10 cellular contexts compared by ENCODE assay signal in genomic region chr6:105432797-105433196, GRCh38. TPM values are rescaled to one million over a fixed set of nuclear protein-coding genes. Genes with fewer than 3 reads are reported as not detected.
A peak's percentile ranks its signal among the peaks of the same experiment; 100 is the strongest.
DNase-seq lines count a peak whose midpoint lies in the region; ATAC-seq, FAIRE-seq and TF ChIP-seq lines count a peak whose summit lies in the region.
"Had no signal": no experiment of that assay in that cellular context is flagged by ENCODE, and none has a peak within 500 bp of the region (broad histone marks: within the 10 kb centered on the region; RNA-seq: fewer than 3 reads in every experiment).

No MANE protein-coding gene starts in this region.

- no peak for TF ChIP-seq RAD21 in K562 (CRISPR knock-in tag; conservative IDR thresholded peaks at IDR 0.05 in 1 of 2, IDR thresholded peaks at IDR 0.05 in 1 of 2)

- ATAC-seq in K562 (no peak), HG03159 (IDR thresholded peaks at IDR 0.05; ENCODE audit: unreplicated experiment) (no peak), HG03025 (IDR thresholded peaks at IDR 0.05; ENCODE audit: low FRiP score, unreplicated experiment) (no peak)

- no peaks in the 10 kb centered on the region for H3K9me1 ChIP-seq in K562 (ENCODE audit: control insufficient read depth, insufficient read depth, low read length)

- 2% methylated on average over 3 of the region's 3 CpGs for WGBS in K562 (ENCODE audit: insufficient coverage, low coverage, missing lambda C conversion rate)
- 0% methylated on average over 1 of the region's 3 CpGs for WGBS in mesenchymal stem cell

- H3K9me3 ChIP-seq in K562 (replicated peaks; ENCODE audit: control insufficient read depth, insufficient read depth, low read depth, low read length) (no peaks in the 10 kb centered on the region), mesenchymal stem cell (ENCODE audit: control insufficient read depth, low read length) (no peaks in the 10 kb centered on the region), right atrium auricular region (no peaks in the 10 kb centered on the region), vagina (no peaks in the 10 kb centered on the region)

- no TSS peak for BruUV-seq in K562 (replicated peaks; lab: Mats Ljungman, UMichigan)

- POLR2A ChIA-PET in K562 (lab: Yijun Ruan, JAX): interaction anchor here (0.5 kb wide), 2 partner anchors 819 to 1194 kb away, joined by 3 to 4 read pairs; no protein-coding TSS in a partner anchor

- no peaks in the 10 kb centered on the region for H3K79me2 ChIP-seq in K562 (ENCODE audit: control insufficient read depth, insufficient read depth, low read length)

- 0 out of 5 replicates have a peak, but pooled peaks cover 0 to 2% of the 10 kb centered on the region in 2 experiments for H3K27me3 ChIP-seq in K562 (ENCODE audit: control insufficient read depth in 2 of 2, insufficient read depth in 2 of 2, low read length in 2 of 2)
- no peaks in the 10 kb centered on the region for H3K27me3 ChIP-seq in mesenchymal stem cell (ENCODE audit: control insufficient read depth in 1 of 2, insufficient read depth in 1 of 2, low read length in 2 of 2)
- no peaks in the 10 kb centered on the region for H3K27me3 ChIP-seq in right atrium auricular region
- no peaks in the 10 kb centered on the region for H3K27me3 ChIP-seq in vagina

- H4K91ac ChIP-seq in mesenchymal stem cell (ENCODE audit: low read length): no peak overlapping the region

- H3K4me3 ChIP-seq in K562 (no peak overlapping the region), mesenchymal stem cell (ENCODE audit: insufficient read depth in 1 of 2, low read depth in 1 of 2, low read length in 2 of 2) (no peak overlapping the region), right atrium auricular region (no peak overlapping the region), vagina (no peak overlapping the region)

- no peak for TF ChIP-seq CTCF in K562 (IDR thresholded peaks at IDR 0.05 in 2 of 3, conservative IDR thresholded peaks at IDR 0.05 in 1 of 3; ENCODE audit: insufficient read depth in 2 of 3, low read depth in 1 of 3, low read length in 3 of 3)
- TF ChIP-seq CTCF in right atrium auricular region (IDR thresholded peaks at IDR 0.05): no peak
- no peak for TF ChIP-seq CTCF in vagina (IDR thresholded peaks at IDR 0.05)

- H3K79me1 ChIP-seq in mesenchymal stem cell (replicated peaks; ENCODE audit: low read length, poor library complexity, severe bottlenecking): no peaks in the 10 kb centered on the region

- peak; percentile 69 for DNase-seq in Caki2 (ENCODE audit: low read depth)
- peak; percentile 93 for DNase-seq in LHCN-M2 (ENCODE audit: low read depth)
- no peak for DNase-seq in K562 (ENCODE audit: extremely low read depth in 1 of 4, low spot score in 3 of 4)
- DNase-seq in mesenchymal stem cell: peak; percentile 57
- no peak for DNase-seq in right atrium auricular region (ENCODE audit: low spot score)
- no peak for DNase-seq in vagina (ENCODE audit: extremely low spot score in 2 of 2)
- DNase-seq: effector CD4-positive, alpha-beta T cell had no signal

- H2BK5ac ChIP-seq in mesenchymal stem cell (ENCODE audit: low read depth, low read length, poor library complexity, severe bottlenecking): no peak overlapping the region

- H4K20me1 ChIP-seq in K562 (replicated peaks; ENCODE audit: control insufficient read depth, insufficient read depth, low read length): no peaks in the 10 kb centered on the region

- H3K4me2 ChIP-seq in K562 (ENCODE audit: insufficient read depth, low read length) (no peak overlapping the region), mesenchymal stem cell (ENCODE audit: low read length, poor library complexity, severe bottlenecking) (peak overlapping the region; percentile 11)
- H3K4me2 ChIP-seq: KMS-11 had no signal

- no peak overlapping the region for H2AFZ ChIP-seq in K562 (ENCODE audit: low read depth, low read length)
- H2AFZ ChIP-seq in mesenchymal stem cell (ENCODE audit: low read depth, low read length): no peak overlapping the region

- CTCF ChIA-PET in K562 (lab: Yijun Ruan, JAX; ENCODE audit: low intra/inter-chr PET ratio): interaction anchor here (0.7 kb wide), 1 partner anchor 868 kb away, joined by 4 read pairs; no protein-coding TSS in a partner anchor

- H3K14ac ChIP-seq in mesenchymal stem cell (ENCODE audit: low read length in 2 of 2): no peak overlapping the region

- no peak overlapping the region for H2BK120ac ChIP-seq in mesenchymal stem cell (ENCODE audit: low read depth, low read length)

- intact Hi-C loops in K562 (cut with micrococcal nuclease) (loop anchor here (5.0 kb wide), 1 partner anchor 655 kb away; the partner anchor contains the start of gene PRDM1), vagina (cut with DNase I) (no loop called here)

- TF ChIP-seq EP300 in K562 (IDR thresholded peaks at IDR 0.05; ENCODE audit: low read length): no peak

- no peak overlapping the region for H4K8ac ChIP-seq in mesenchymal stem cell (ENCODE audit: low read length)

- H3K27ac ChIP-seq in K562 (ENCODE audit: extremely low read depth, low read depth, low read length): no peak overlapping the region
- H3K27ac ChIP-seq in mesenchymal stem cell (ENCODE audit: low read length, poor library complexity, severe bottlenecking): peak overlapping the region; percentile 84
- no peak overlapping the region for H3K27ac ChIP-seq in right atrium auricular region
- H3K27ac ChIP-seq in vagina: no peak overlapping the region
- H3K27ac ChIP-seq: KMS-11 had no signal

- no peak overlapping the region for H3K4ac ChIP-seq in mesenchymal stem cell (ENCODE audit: low read depth in 1 of 2, low read length in 2 of 2)

- no peak overlapping the region for H2BK12ac ChIP-seq in mesenchymal stem cell (ENCODE audit: low read length in 2 of 2)

- no peaks in the 10 kb centered on the region for H3K36me3 ChIP-seq in K562 (ENCODE audit: control insufficient read depth, insufficient read depth, low read length)
- no peaks in the 10 kb centered on the region for H3K36me3 ChIP-seq in mesenchymal stem cell (ENCODE audit: control insufficient read depth in 1 of 2, insufficient read depth in 2 of 2, low read depth in 1 of 2, low read length in 2 of 2)
- no peaks in the 10 kb centered on the region for H3K36me3 ChIP-seq in right atrium auricular region
- no peaks in the 10 kb centered on the region for H3K36me3 ChIP-seq in vagina

- no peak overlapping the region for H2BK15ac ChIP-seq in mesenchymal stem cell (ENCODE audit: low read depth, poor library complexity, severe bottlenecking)

- FAIRE-seq in K562 (lab: Jason Lieb, UNC): no peak

- no peak overlapping the region for H2AK5ac ChIP-seq in mesenchymal stem cell (ENCODE audit: low read length, severe bottlenecking)

- H3K23ac ChIP-seq in mesenchymal stem cell (ENCODE audit: low read length in 2 of 2): no peak overlapping the region

- TF ChIP-seq POLR2A in K562 (conservative IDR thresholded peaks at IDR 0.05) (no peak), vagina (IDR thresholded peaks at IDR 0.05) (no peak)

- in situ Hi-C loops in Caki2 (cut with HindIII; ENCODE audit: low pct_unique_long_range_greater_than_20kb, low sequenced_read_pairs): no loop called here
- in situ Hi-C loops in K562 (cut with MboI): no loop called here

- peak overlapping the region in 1 of 2 experiments; percentile 33 for H3K18ac ChIP-seq in mesenchymal stem cell (ENCODE audit: low read depth in 1 of 2, low read length in 2 of 2)

- H3K4me1 ChIP-seq in K562 (replicated peaks in 1 of 2; ENCODE audit: control insufficient read depth in 2 of 2, insufficient read depth in 2 of 2, low read length in 2 of 2): no peaks in the 10 kb centered on the region
- peaks cover 10% of the 10 kb centered on the region for H3K4me1 ChIP-seq in mesenchymal stem cell (ENCODE audit: control insufficient read depth, insufficient read depth, low read depth, low read length)
- no peaks in the 10 kb centered on the region for H3K4me1 ChIP-seq in right atrium auricular region
- peaks cover 9% of the 10 kb centered on the region for H3K4me1 ChIP-seq in vagina

- H3K9ac ChIP-seq in K562 (ENCODE audit: insufficient read depth in 1 of 2, low read depth in 2 of 2, low read length in 2 of 2) (no peak overlapping the region), mesenchymal stem cell (ENCODE audit: low read length) (no peak overlapping the region)
- H3K9ac ChIP-seq: KMS-11 had no signal

TF ChIP-seq in K562, 482 proteins besides CTCF, POLR2A, EP300 and RAD21:
- TF ChIP-seq GATA2 (CRISPR knock-in tag; IDR thresholded peaks at IDR 0.05) (no peak), ZC3H4 (CRISPR knock-in tag; IDR thresholded peaks at IDR 0.05; ENCODE audit: borderline replicate concordance) (no peak), TEAD4 (IDR thresholded peaks at IDR 0.05; ENCODE audit: low read length) (no peak), TEAD4 (CRISPR knock-in tag; IDR thresholded peaks at IDR 0.05; ENCODE audit: borderline replicate concordance) (no peak), ZNF24 (IDR thresholded peaks at IDR 0.05) (no peak), FOSL1 (tag; conservative IDR thresholded peaks at IDR 0.05) (peak; percentile 40), ZC3H11A (IDR thresholded peaks at IDR 0.05; ENCODE audit: low read depth, low read length) (no peak), ESRRB (CRISPR knock-in tag; IDR thresholded peaks at IDR 0.05; ENCODE audit: borderline replicate concordance) (no peak)
TF ChIP-seq in K562: peak in this region for 1.

RNA-seq across cellular contexts. Expression of gene PREP, which starts 29.9 kb away (rescaled TPM):
- total RNA-seq in Caki2 (2014; rRNA removed; shearing (Covaris generic); ENCODE audit: low replicate concordance): 21.5 and 29.4 TPM in 2 replicates
- 22.6 and 32.7 TPM in 2 replicates for total RNA-seq in LHCN-M2 (2014; rRNA removed)
- polyA plus RNA-seq in LHCN-M2 (2012): 36.6 TPM
- total RNA-seq in K562 (2011; cell fraction: chromatin; rRNA removed; ENCODE audit: low replicate concordance): 39.0 and 76.5 TPM in 2 replicates
- total RNA-seq in K562 (2011; cell fraction: nucleolus; rRNA removed): 18.8 and 23.4 TPM in 2 replicates
- 43.5 and 68.7 TPM in 2 replicates for total RNA-seq in K562 (2011; cell fraction: nucleoplasm; rRNA removed)
- total RNA-seq in K562 (2014; rRNA removed): 22.4 and 22.7 TPM in 2 replicates
- total RNA-seq in K562 (2014; rRNA removed; fragmentation: Illumina TruSeq; extraction: Trizol): 33.8 and 33.9 TPM in 2 replicates
- 27.0 and 28.3 TPM in 2 replicates for total RNA-seq in K562 (2015; rRNA removed; fragmentation: Illumina TruSeq; extraction: Trizol)
- total RNA-seq in K562 (2021): 54.7 and 58.3 TPM in 2 replicates
- polyA plus RNA-seq in K562 (2011; rRNA removed): 21.5 and 26.2 TPM in 2 replicates
- polyA plus RNA-seq in K562 (2011; cell fraction: cytosol; rRNA removed): 15.1 and 25.2 TPM in 2 replicates
- polyA plus RNA-seq in K562 (2011; cell fraction: nucleus; rRNA removed): 24.9 and 27.3 TPM in 2 replicates
- 31.8 and 42.1 TPM in 2 replicates for polyA plus RNA-seq in K562 (2012)
- 56.7 and 60.8 TPM in 2 replicates for polyA plus RNA-seq in K562 (2014; fragmentation: Illumina TruSeq; extraction: Trizol)
- 10 to 100 TPM; 14.1 to 18.6 TPM for polyA plus RNA-seq in K562 (2014; fragmentation: Nextera tagmentation; extraction: Ambion mirVana)
- 28.2 and 30.0 TPM in 2 replicates for polyA plus RNA-seq in K562 (2014; rRNA removed)
- polyA minus RNA-seq in K562 (2011; rRNA and poly(A)+ RNA removed): 43.8 and 56.0 TPM in 2 replicates
- polyA minus RNA-seq in K562 (2011; cell fraction: cytosol; rRNA and poly(A)+ RNA removed): 26.1 and 28.8 TPM in 2 replicates
- 22.5 and 32.8 TPM in 2 replicates for polyA minus RNA-seq in K562 (2011; cell fraction: nucleus; rRNA and poly(A)+ RNA removed)
- 26.7 TPM for polyA plus RNA-seq in mesenchymal stem cell (2013, experiment 1 of 2)
- polyA plus RNA-seq in mesenchymal stem cell (2013, experiment 2 of 2): 27.1 TPM
- total RNA-seq in right atrium auricular region: 10 to 100 TPM; 13.7 to 16.8 TPM
- 19.2 TPM for total RNA-seq in vagina

Comparison
In these comparisons a context has a peak if more than half of its experiments do, and no peak if none do; other contexts are left out.
1. DNase-seq: peak in Caki2 (single experiment), LHCN-M2 (single experiment) and mesenchymal stem cell (single experiment); none in K562 (0 of 4), right atrium auricular region (single experiment) and vagina (0 of 2).